ENCODE assay signal across 1 cellular context in genomic region chr19:48966541-48967345, GRCh38.
TF ChIP-seq lines count a peak whose summit lies in the region.

No MANE protein-coding gene starts in this region.

TF ChIP-seq in endothelial cell of umbilical vein, 7 proteins besides CTCF, POLR2A, EP300 and RAD21 (continued from another document):
- no peak for TF ChIP-seq GATA2 (IDR thresholded peaks at IDR 0.05; ENCODE audit: insufficient read depth, insufficient read length, low read depth, low read length)
